21 cellular contexts compared by ENCODE assay signal in the genomic region with DNA sequence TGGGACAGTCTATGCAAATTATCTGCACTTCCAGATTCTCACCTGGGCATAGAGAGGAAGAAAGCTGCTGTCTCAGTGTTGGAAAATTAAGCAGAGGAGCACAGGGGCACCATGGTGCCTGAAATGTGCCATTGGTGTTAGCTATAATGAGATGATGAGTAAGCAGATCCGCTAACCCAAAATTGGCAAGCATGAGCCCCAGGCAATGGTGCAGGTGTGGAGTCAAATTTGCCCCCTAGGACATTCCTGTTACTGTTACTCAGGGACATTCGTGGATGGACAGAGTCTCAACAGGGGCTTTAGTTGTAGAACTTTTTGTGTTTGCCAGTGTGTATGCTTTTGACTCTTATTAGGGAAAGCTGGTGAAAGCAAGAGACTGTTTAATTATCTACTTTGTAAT.
"Had no signal": no experiment of that assay in that cellular context is flagged by ENCODE, and none has a peak within 500 bp of the region (broad histone marks: within the 10 kb centered on the region; RNA-seq: fewer than 3 reads in every experiment).

No MANE protein-coding gene starts in this region.

- H3K27me3 ChIP-seq: breast epithelium, Peyer's patch, SJSA1 had no signal

- H3K9ac ChIP-seq: KMS-11 had no signal

- H3K9me3 ChIP-seq: breast epithelium, Peyer's patch, SJSA1 had no signal

- ATAC-seq: activated CD4-positive, CD25-positive, alpha-beta regulatory T cell treated with anti-CD3 and anti-CD28 coated beads, Interleukin-2, amount 50 U/mL, for 24 hours; activated CD8-positive, alpha-beta T cell treated with anti-CD3 and anti-CD28 coated beads for 36 hours; activated T-cell treated with anti-CD3 and anti-CD28 coated beads, Interleukin-2, amount 50 U/mL, for 72 hours had no signal

- H3K4me3 ChIP-seq: breast epithelium, Peyer's patch, SJSA1 had no signal

- H3K4me1 ChIP-seq: breast epithelium, Peyer's patch had no signal

- DNase-seq: activated CD4-positive, alpha-beta T cell treated with anti-CD3 and anti-CD28 coated beads for 4 hours; activated CD8-positive, alpha-beta memory T cell treated with anti-CD3 and anti-CD28 coated beads, Interleukin-2, amount 50 U/mL, for 4 hours; activated CD8-positive, alpha-beta T cell treated with anti-CD3 and anti-CD28 coated beads for 36 hours; activated gamma-delta T cell treated with Interleukin-2 at 50 U/mL for 16 hours; activated naive CD4-positive, alpha-beta T cell treated with anti-CD3 and anti-CD28 coated beads, Interleukin-2, amount 10 ng/mL, durations not matched to agents 7 days and 5 days; activated T-cell treated with anti-CD3 and anti-CD28 coated beads, Interleukin-2, amount 50 U/mL, for 72 hours; aorta; caudate nucleus; NCI-H1092; NCI-H1417; NCI-H2029; NCI-H2107; NCI-H2171 treated with DMSO at 0.1 percent for 48 hours; NCI-H226; NCI-H774; Peyer's patch; SHP77 had no signal

- H3K4me2 ChIP-seq: KMS-11 had no signal

- H3K27ac ChIP-seq: breast epithelium, KMS-11, Peyer's patch, SJSA1 had no signal

- H3K36me3 ChIP-seq: breast epithelium, Peyer's patch, SJSA1 had no signal
